Comparison of ENCODE assay signal across 8 cellular contexts in the genomic region with DNA sequence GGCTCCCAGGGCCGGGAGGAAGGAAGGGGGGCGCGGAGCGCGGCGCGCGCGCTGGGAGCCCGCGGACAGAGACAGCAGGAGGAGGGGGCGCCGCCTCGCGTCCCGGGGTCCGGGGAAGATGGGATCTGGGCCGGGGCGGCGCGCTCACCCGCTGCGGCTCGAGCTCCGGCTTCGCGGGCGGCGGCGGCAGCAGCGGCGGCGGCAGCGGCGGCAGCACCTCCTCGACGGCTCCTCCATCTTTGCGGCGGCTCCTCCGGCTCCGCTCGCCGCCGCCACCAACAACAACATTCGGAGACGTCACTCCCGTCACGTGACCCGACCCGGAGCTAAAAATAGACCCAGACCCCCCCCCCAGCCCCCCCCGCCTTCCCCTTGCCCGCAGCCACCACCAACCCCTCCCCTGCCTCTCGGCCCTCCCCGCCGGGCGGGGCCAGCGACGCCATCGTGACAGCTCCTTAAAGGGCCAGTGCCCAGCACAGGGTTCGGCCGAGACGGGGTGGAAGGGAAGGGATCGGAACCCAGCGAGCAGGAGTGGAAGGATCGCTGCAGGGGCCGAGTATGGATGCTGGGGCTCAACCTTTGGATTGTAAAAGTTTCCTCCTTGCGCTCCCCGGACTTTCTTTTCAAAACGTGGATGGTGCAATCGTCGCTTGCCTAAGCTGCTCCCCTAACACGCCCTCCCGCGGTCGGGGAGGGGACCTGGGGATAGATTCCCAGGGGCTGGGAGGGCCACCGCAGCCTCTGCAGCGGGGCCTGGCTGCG. TPM values are rescaled to one million over a fixed set of nuclear protein-coding genes. Genes with fewer than 3 reads are reported as not detected.
DNase-seq lines count a peak whose midpoint lies in the region; ATAC-seq, FAIRE-seq and TF ChIP-seq lines count a peak whose summit lies in the region.

TSS of gene HDAC5 (minus strand) at position 286 of the 762 bp plus-strand sequence. CDS start 6,126 bp downstream, outside the sequence.

- H3K4me1 ChIP-seq in HepG2 (ENCODE audit: insufficient read depth, low read length): peaks cover 52% of the 10 kb centered on the region

- peak; percentile 89 for TF ChIP-seq RAD21 in HepG2 (CRISPR knock-in tag; IDR thresholded peaks at IDR 0.05)

- TF ChIP-seq CTCF in HepG2 (CRISPR knock-in tag; IDR thresholded peaks at IDR 0.05): peak; percentile 95

- POLR2A ChIA-PET in HepG2 (lab: Yijun Ruan, JAX): interaction anchor here (0.5 to 4.1 kb wide), 23 partner anchors 8 to 222 kb away, joined by 3 to 83 read pairs (median 8); partner anchors contain the start of genes ATXN7L3, G6PC3, TMEM101 and TMUB2

- WGBS in HepG2 (ENCODE audit: low lambda C conversion rate): 1% methylated on average over 56 of the region's 78 CpGs

- peak within 1 kb of the TSS; percentile 81 for H3K27ac ChIP-seq in HepG2 (ENCODE audit: extremely low read length, insufficient read depth, low read length)

- peaks cover 2 to 11% of the 10 kb centered on the region in 2 experiments; a peak in 2 of 5 replicates for H3K27me3 ChIP-seq in HepG2 (ENCODE audit: control insufficient read depth in 1 of 2, insufficient read depth in 2 of 2, low read length in 2 of 2)

- DNase-seq in CD1c-positive myeloid dendritic cell (ENCODE audit: extremely low spot score) (peak; percentile 97), NCI-H748 (lab: John Stamatoyannopoulos, UW; ENCODE audit: unreplicated experiment) (peak; percentile 96), dedifferentiated amniotic fluid mesenchymal stem cell (ENCODE audit: extremely low spot score) (peak; percentile 87), HepG2 (ENCODE audit: low spot score) (peak; percentile 86)
- peak; percentile 91 to 93 for DNase-seq in activated CD4-positive, alpha-beta T cell treated with anti-CD3 and anti-CD28 coated beads, Interleukin-2, amount 50 U/mL, for 24 hours (ENCODE audit: low read depth in 1 of 2, low spot score in 1 of 2)
- peak; percentile 93 to 94 for DNase-seq in stimulated activated CD4-positive, alpha-beta T cell treated with anti-CD3 and anti-CD28 coated beads, Interleukin-2, amount 100 ng/mL, for 48 hours

- peak; percentile 59 to 87 for TF ChIP-seq POLR2A in HepG2 (IDR thresholded peaks at IDR 0.05; ENCODE audit: insufficient read depth in 1 of 2, low read depth in 2 of 2, low read length in 2 of 2)

- ATAC-seq in GM19395 (IDR thresholded peaks at IDR 0.05; ENCODE audit: unreplicated experiment) (peak; percentile 81), HG03558 (IDR thresholded peaks at IDR 0.05; ENCODE audit: extremely low read depth, unreplicated experiment) (peak; percentile 71), HepG2 (peak; percentile 81)

- no TSS peak for BruUV-seq in HepG2 (replicated peaks; lab: Mats Ljungman, UMichigan)

- no peaks in the 10 kb centered on the region for H3K9me3 ChIP-seq in HepG2 (ENCODE audit: low read length)

- peak within 1 kb of the TSS; percentile 80 to 97 (median 84) for H3K4me3 ChIP-seq in HepG2 (replicated peaks in 1 of 3; ENCODE audit: insufficient read depth in 1 of 3, low read depth in 2 of 3, low read length in 3 of 3)

- peak within 1 kb of the TSS; percentile 88 for H3K4me2 ChIP-seq in HepG2 (ENCODE audit: low read depth, low read length)

- peak within 1 kb of the TSS; percentile 90 for H3K9ac ChIP-seq in HepG2 (ENCODE audit: insufficient read depth, low read depth, low read length)

- peaks cover 3% of the 10 kb centered on the region for H3K79me2 ChIP-seq in HepG2 (ENCODE audit: insufficient read depth, low read length)

- H4K20me1 ChIP-seq in HepG2 (ENCODE audit: insufficient read depth, low read length): peaks cover 29% of the 10 kb centered on the region; the same call in 1 of the 2 replicates

- CTCF ChIA-PET in HepG2 (lab: Yijun Ruan, JAX; ENCODE audit: low intra/inter-chr PET ratio, low total read pairs): interaction anchor here (1.1 to 2.5 kb wide), 5 partner anchors 8 to 39 kb away, joined by 3 to 21 read pairs (median 4); partner anchors contain the start of gene HROB

- peak; percentile 64 for FAIRE-seq in HepG2 (lab: Jason Lieb, UNC)

- peak within 1 kb of the TSS; percentile 45 for H2AFZ ChIP-seq in HepG2 (ENCODE audit: low read length)

- peak; percentile 32 to 51; a peak in 2 of 4 replicates for TF ChIP-seq EP300 in HepG2 (IDR thresholded peaks at IDR 0.05; ENCODE audit: low read depth in 2 of 2, low read length in 2 of 2)
- TF ChIP-seq EP300 in HepG2 (CRISPR knock-in tag; IDR thresholded peaks at IDR 0.05; ENCODE audit: borderline replicate concordance): peak; percentile 30; the same call in 1 of the 2 replicates

- in situ Hi-C loops in HepG2 (cut with HindIII; ENCODE audit: extremely low pct_ligation_motif_present, low pct_unique_long_range_greater_than_20kb): loop anchor here (5.0 kb wide), 1 partner anchor 41 kb away; no protein-coding TSS in a partner anchor

- intact Hi-C loops in HepG2 (cut with micrococcal nuclease; ENCODE audit: unreplicated experiment): loop anchor here (1.0 to 5.0 kb wide), 3 partner anchors 13 to 44 kb away; partner anchors contain the start of gene HROB

- H3K36me3 ChIP-seq in HepG2 (replicated peaks in 1 of 2; ENCODE audit: control insufficient read depth in 1 of 2, insufficient read depth in 2 of 2, low read length in 2 of 2): no peaks in the 10 kb centered on the region

TF ChIP-seq in HepG2, 621 proteins besides CTCF, POLR2A, EP300 and RAD21 (continues in another document):
- no peak for TF ChIP-seq KAT7 (CRISPR knock-in tag; IDR thresholded peaks at IDR 0.05; ENCODE audit: borderline replicate concordance)
- peak; percentile 23; the same call in 1 of the 2 replicates for TF ChIP-seq ATF3 (CRISPR knock-in tag; IDR thresholded peaks at IDR 0.05)
- no peak for TF ChIP-seq PAF1 (CRISPR knock-in tag; IDR thresholded peaks at IDR 0.05)
- TF ChIP-seq ZNF598 (CRISPR knock-in tag; IDR thresholded peaks at IDR 0.05; ENCODE audit: borderline replicate concordance): peak; percentile 62; the same call in 1 of the 2 replicates
- peak; percentile 49; the same call in 1 of the 2 replicates for TF ChIP-seq ZNF792 (CRISPR knock-in tag; IDR thresholded peaks at IDR 0.05)
- 0 out of 2 replicates have a peak, but pooled peaks have one; percentile 42 for TF ChIP-seq ZNF616 (CRISPR knock-in tag; IDR thresholded peaks at IDR 0.05; ENCODE audit: low read depth)
- peak; percentile 46; the same call in 1 of the 2 replicates for TF ChIP-seq PRDM10 (CRISPR knock-in tag; IDR thresholded peaks at IDR 0.05; ENCODE audit: low read depth)

RNA-seq across cellular contexts. Expression of gene HDAC5, which starts in this region (rescaled TPM):
- total RNA-seq in HepG2 (2016; rRNA removed; fragmentation: Illumina TruSeq; extraction: Trizol): 34.0 and 46.4 TPM in 2 replicates
- 9.5 and 10.8 TPM in 2 replicates for total RNA-seq in HepG2 (2016; cell fraction: cytosol; rRNA removed; fragmentation: Illumina TruSeq; extraction: Trizol; ENCODE audit: low read depth)
- 32.6 and 44.0 TPM in 2 replicates for total RNA-seq in HepG2 (2016; cell fraction: insoluble cytoplasmic fraction; rRNA removed; fragmentation: Illumina TruSeq; extraction: Trizol)
- 18.6 and 21.1 TPM in 2 replicates for total RNA-seq in HepG2 (2016; cell fraction: membrane; rRNA removed; fragmentation: Illumina TruSeq; extraction: Trizol)
- 37.8 and 39.5 TPM in 2 replicates for total RNA-seq in HepG2 (2016; cell fraction: nucleus; rRNA removed; fragmentation: Illumina TruSeq; extraction: Trizol)
- polyA plus RNA-seq in HepG2 (2011; rRNA removed): 85.4 and 140 TPM in 2 replicates
- 66.8 and 91.0 TPM in 2 replicates for polyA plus RNA-seq in HepG2 (2011; cell fraction: cytosol; rRNA removed)
- 179 and 189 TPM in 2 replicates for polyA plus RNA-seq in HepG2 (2011; cell fraction: nucleus; rRNA removed)
- 88.1 and 102 TPM in 2 replicates for polyA plus RNA-seq in HepG2 (2012)
- polyA plus RNA-seq in HepG2 (2016; cell fraction: cytosol; fragmentation: Illumina TruSeq; extraction: Trizol; ENCODE audit: low read depth): 3.3 and 3.4 TPM in 2 replicates
- polyA plus RNA-seq in HepG2 (2016; cell fraction: insoluble cytoplasmic fraction; fragmentation: Illumina TruSeq; extraction: Trizol; ENCODE audit: low read depth): 24.1 and 29.9 TPM in 2 replicates
- 9.7 and 10.3 TPM in 2 replicates for polyA plus RNA-seq in HepG2 (2016; cell fraction: membrane; fragmentation: Illumina TruSeq; extraction: Trizol; ENCODE audit: low read depth)
- polyA plus RNA-seq in HepG2 (2016; cell fraction: nucleus; fragmentation: Illumina TruSeq; extraction: Trizol; ENCODE audit: insufficient read depth, low read depth): 56.7 and 66.5 TPM in 2 replicates
- polyA minus RNA-seq in HepG2 (2011; rRNA and poly(A)+ RNA removed; ENCODE audit: low replicate concordance): 59.4 and 315 TPM in 2 replicates
- 82.1 and 94.7 TPM in 2 replicates for polyA minus RNA-seq in HepG2 (2011; cell fraction: cytosol; rRNA and poly(A)+ RNA removed)
- polyA minus RNA-seq in HepG2 (2011; cell fraction: nucleus; rRNA and poly(A)+ RNA removed): 68.9 and 78.6 TPM in 2 replicates

Comparison
In these comparisons a context has a peak if more than half of its experiments do, and no peak if none do; other contexts are left out.
1. Peak in every context shown above with its lines: DNase-seq, ATAC-seq, H3K4me3 ChIP-seq and H3K27ac ChIP-seq.